8 cellular contexts compared by ENCODE assay signal in genomic region chr1:23591460-23592208, GRCh38.
DNase-seq lines count a peak whose midpoint lies in the region; ATAC-seq, FAIRE-seq and TF ChIP-seq lines count a peak whose summit lies in the region.

No MANE protein-coding gene starts in this region.

- H3K4me3 Mint-ChIP-seq in nephron: no peak overlapping the region

- no peak for FAIRE-seq in H54 (lab: Jason Lieb, UNC)

- TF ChIP-seq POLR2A in H54 (IDR thresholded peaks at IDR 0.05; ENCODE audit: low read depth, low read length): no peak

- in situ Hi-C loops in GM13977 (cut with MboI; ENCODE audit: low pct_unique_long_range_greater_than_20kb, low sequenced_read_pairs, unreplicated experiment): no loop called here

- peaks cover 12% of the 10 kb centered on the region for H3K27me3 Mint-ChIP-seq in nephron (ENCODE audit: low read depth)

- TF ChIP-seq CTCF in GM13977 (IDR thresholded peaks at IDR 0.05; ENCODE audit: extremely low read depth, insufficient read depth, missing control alignments) (no peak), nephron (IDR thresholded peaks at IDR 0.05; ENCODE audit: unreplicated experiment in 3 of 3) (no peak)

- no peaks in the 10 kb centered on the region for H3K36me3 Mint-ChIP-seq in nephron (ENCODE audit: low read depth)

- peak; percentile 60 for DNase-seq in GM13977 (ENCODE audit: low spot score)
- DNase-seq in activated CD8-positive, alpha-beta memory T cell treated with anti-CD3 and anti-CD28 coated beads for 24 hours: peak; percentile 79
- no peak for DNase-seq in NCI-H2227 treated with DMSO at 0.1 percent for 48 hours (lab: John Stamatoyannopoulos, UW)
- no peak for DNase-seq in H54 (ENCODE audit: insufficient read length, low spot score)
- DNase-seq in effector CD4-positive, alpha-beta T cell: no peak

- H3K4me1 Mint-ChIP-seq in nephron: peaks cover 55% of the 10 kb centered on the region

- ATAC-seq in HG03064 (IDR thresholded peaks at IDR 0.05; ENCODE audit: low read depth, unreplicated experiment): peak; percentile 42
- ATAC-seq in HG02623 (IDR thresholded peaks at IDR 0.05; ENCODE audit: unreplicated experiment): no peak

- peak overlapping the region; percentile 72 to 91 (median 86) for H3K27ac Mint-ChIP-seq in nephron

- no peaks in the 10 kb centered on the region for H3K9me3 Mint-ChIP-seq in nephron

Comparison
In these comparisons a context has a peak if more than half of its experiments do, and no peak if none do; other contexts are left out.
1. DNase-seq: peak in GM13977 (single experiment) and activated CD8-positive, alpha-beta memory T cell treated with anti-CD3 and anti-CD28 coated beads for 24 hours (single experiment); none in NCI-H2227 treated with DMSO at 0.1 percent for 48 hours (single experiment), H54 (single experiment) and effector CD4-positive, alpha-beta T cell (single experiment).